Comparison of ENCODE assay signal across 23 cellular contexts in the genomic region with DNA sequence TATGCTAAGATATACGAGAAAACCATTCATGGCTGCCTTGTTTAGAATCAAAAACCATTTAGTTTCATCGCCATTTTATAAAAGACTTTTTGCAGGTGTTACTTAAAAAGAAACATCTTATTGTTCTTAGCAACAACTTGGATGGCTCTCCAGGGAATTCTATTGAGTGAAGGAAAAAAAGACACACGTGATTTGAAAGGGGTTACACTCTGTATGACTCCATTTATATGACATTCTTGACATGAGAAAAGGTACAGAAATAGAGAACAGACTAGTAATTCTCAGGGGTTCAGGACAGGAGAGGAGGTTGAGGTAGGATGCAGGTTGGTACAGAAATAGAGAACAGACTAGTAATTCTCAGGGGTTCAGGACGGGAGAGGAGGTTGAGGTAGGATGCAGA.
DNase-seq lines count a peak whose midpoint lies in the region; ATAC-seq and TF ChIP-seq lines count a peak whose summit lies in the region.
"Had no signal": no experiment of that assay in that cellular context is flagged by ENCODE, and none has a peak within 500 bp of the region (broad histone marks: within the 10 kb centered on the region; RNA-seq: fewer than 3 reads in every experiment).

No MANE protein-coding gene starts in this region.

- H3K27ac Mint-ChIP-seq in activated T-cell treated with anti-CD3 and anti-CD28 coated beads, Interleukin-2, amount 50 U/mL, for 24 hours = peak overlapping the region; percentile 5
- H3K27ac Mint-ChIP-seq in WTC11 = peak overlapping the region; percentile 16
- H3K27ac Mint-ChIP-seq in naive B cell = peak overlapping the region in 4 of 6 donors; percentile 7 to 76 (median 72)
- H3K27ac Mint-ChIP-seq: CD4-positive, alpha-beta T cell had no signal

- H3K4me3 Mint-ChIP-seq in activated T-cell treated with anti-CD3 and anti-CD28 coated beads, Interleukin-2, amount 50 U/mL, for 24 hours = no peak overlapping the region
- H3K4me3 Mint-ChIP-seq in WTC11 (no peak overlapping the region), naive B cell (no peak overlapping the region)
- H3K4me3 Mint-ChIP-seq: CD4-positive, alpha-beta T cell had no signal

- H3K36me3 ChIP-seq in thyroid gland = no peaks in the 10 kb centered on the region

- DNase-seq in activated T-cell treated with anti-CD3 and anti-CD28 coated beads, Interleukin-2, amount 50 U/mL, for 24 hours = no peak
- no peak for DNase-seq in activated T-cell treated with anti-CD3 and anti-CD28 coated beads for 4 hours
- no peak for DNase-seq in WTC11 (ENCODE audit: low spot score)
- no peak for DNase-seq in naive B cell
- DNase-seq in superior temporal gyrus (ENCODE audit: extremely low spot score) = peak; percentile 14
- DNase-seq in NCI-H1436 treated with DMSO at 0.1 percent for 48 hours (lab: John Stamatoyannopoulos, UW) = no peak
- DNase-seq in thyroid gland = no peak
- DNase-seq: CD4-positive, alpha-beta T cell; COR-L47; DMS79 treated with DMSO at 0.1 percent for 48 hours; KBM-7; NCI-H1092 treated with DMSO at 0.1 percent for 48 hours; NCI-H146; NCI-H2029; NCI-H226; NCI-H510A treated with DMSO at 0.1 percent for 48 hours; NCI-H748 treated with DMSO at 0.1 percent for 48 hours; NK-92 treated with Interleukin-12 subunit alpha and Interleukin-12 subunit beta, amount 100 ng/mL, for 24 hours; SHP77 treated with DMSO at 0.1 percent for 48 hours; SK-N-SH had no signal

- H3K36me3 Mint-ChIP-seq in activated T-cell treated with anti-CD3 and anti-CD28 coated beads, Interleukin-2, amount 50 U/mL, for 24 hours (ENCODE audit: low read depth) = peaks cover 74% of the 10 kb centered on the region
- peaks cover 47% of the 10 kb centered on the region for H3K36me3 Mint-ChIP-seq in WTC11
- peaks cover 9% of the 10 kb centered on the region in 2 donors for H3K36me3 Mint-ChIP-seq in naive B cell

- H3K27ac ChIP-seq in thyroid gland = no peak overlapping the region
- H3K27ac ChIP-seq: RWPE1 had no signal

- no peaks in the 10 kb centered on the region for H3K27me3 Mint-ChIP-seq in activated T-cell treated with anti-CD3 and anti-CD28 coated beads, Interleukin-2, amount 50 U/mL, for 24 hours
- no peaks in the 10 kb centered on the region for H3K27me3 Mint-ChIP-seq in WTC11 (ENCODE audit: low read depth)
- H3K27me3 Mint-ChIP-seq in naive B cell = no peaks in the 10 kb centered on the region
- H3K27me3 Mint-ChIP-seq: CD4-positive, alpha-beta T cell had no signal

- TF ChIP-seq CTCF in WTC11 (IDR thresholded peaks at IDR 0.05) (no peak), thyroid gland (IDR thresholded peaks at IDR 0.05) (no peak)

- intact Hi-C loops in thyroid gland (cut with DNase I) = no loop called here

- POLR2A ChIA-PET in WTC11 (lab: Charles Lee) = no interaction called here

- ATAC-seq in WTC11 (no peak), naive B cell (ENCODE audit: low read depth in 2 of 2) (no peak), GM18909 (IDR thresholded peaks at IDR 0.05; ENCODE audit: poor library complexity, unreplicated experiment) (no peak)

- no peaks in the 10 kb centered on the region for H3K4me1 ChIP-seq in thyroid gland

- peaks cover 4% of the 10 kb centered on the region for H3K4me1 Mint-ChIP-seq in activated T-cell treated with anti-CD3 and anti-CD28 coated beads, Interleukin-2, amount 50 U/mL, for 24 hours (ENCODE audit: low read depth)
- no peaks in the 10 kb centered on the region for H3K4me1 Mint-ChIP-seq in WTC11
- H3K4me1 Mint-ChIP-seq in naive B cell = peaks cover 30 to 43% (median 40%) of the 10 kb centered on the region in 3 donors

- CTCF ChIA-PET in WTC11 (lab: Charles Lee) = no interaction called here

- H3K9me3 ChIP-seq in thyroid gland = no peaks in the 10 kb centered on the region
- H3K9me3 ChIP-seq: SK-N-SH had no signal

- no peak for TF ChIP-seq POLR2A in thyroid gland (IDR thresholded peaks at IDR 0.05)

- no peaks in the 10 kb centered on the region for H3K27me3 ChIP-seq in thyroid gland

- H3K9me3 Mint-ChIP-seq in activated T-cell treated with anti-CD3 and anti-CD28 coated beads, Interleukin-2, amount 50 U/mL, for 24 hours = peaks cover 5% of the 10 kb centered on the region
- H3K9me3 Mint-ChIP-seq in WTC11 = peaks cover 15% of the 10 kb centered on the region
- peaks cover 0 to 9% (median 0%) of the 10 kb centered on the region in 7 donors for H3K9me3 Mint-ChIP-seq in naive B cell

- 73 to 78% methylated on average over 4 of the region's 4 CpGs for WGBS in thyroid gland, 2 donors

- H3K4me3 ChIP-seq in thyroid gland (replicated peaks in 1 of 3) = no peak overlapping the region
- H3K4me3 ChIP-seq: HAP-1 had no signal

TF ChIP-seq in WTC11, 78 proteins besides CTCF, POLR2A, EP300 and RAD21:
- TF ChIP-seq, protein P1, sequence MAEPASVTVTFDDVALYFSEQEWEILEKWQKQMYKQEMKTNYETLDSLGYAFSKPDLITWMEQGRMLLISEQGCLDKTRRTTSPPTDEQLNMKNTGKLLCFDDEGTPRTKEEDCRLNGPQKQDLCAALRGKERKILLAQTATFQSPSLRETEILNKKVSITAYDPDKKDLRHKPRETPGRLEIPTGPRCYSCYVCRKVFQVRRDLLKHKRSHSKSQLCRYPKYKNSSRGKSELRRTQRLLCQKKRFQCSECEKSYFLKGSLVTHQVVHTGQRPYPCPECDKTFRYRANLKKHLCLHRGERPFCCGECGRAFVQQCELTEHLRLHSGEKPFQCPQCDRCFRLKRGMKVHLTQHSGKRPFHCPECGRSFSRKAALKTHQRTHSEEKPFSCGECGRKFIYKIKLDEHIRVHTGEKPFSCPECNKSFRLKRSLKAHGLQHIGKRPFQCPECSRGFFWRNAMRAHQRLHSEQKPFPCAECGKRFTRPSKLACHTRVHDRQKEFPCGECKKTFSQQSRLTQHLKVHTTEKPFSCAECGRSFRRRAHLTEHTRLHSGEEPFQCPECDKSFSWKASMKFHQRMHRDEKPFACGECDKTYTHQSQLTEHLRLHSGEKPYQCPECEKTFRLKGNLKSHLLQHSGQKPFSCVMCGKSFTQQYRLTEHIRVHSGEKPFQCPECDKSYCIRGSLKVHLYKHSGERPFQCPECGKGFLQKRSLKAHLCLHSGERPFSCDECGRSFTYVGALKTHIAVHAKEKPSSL (CRISPR knock-in tag; conservative IDR thresholded peaks at IDR 0.05) = no peak
- TF ChIP-seq, protein P2, sequence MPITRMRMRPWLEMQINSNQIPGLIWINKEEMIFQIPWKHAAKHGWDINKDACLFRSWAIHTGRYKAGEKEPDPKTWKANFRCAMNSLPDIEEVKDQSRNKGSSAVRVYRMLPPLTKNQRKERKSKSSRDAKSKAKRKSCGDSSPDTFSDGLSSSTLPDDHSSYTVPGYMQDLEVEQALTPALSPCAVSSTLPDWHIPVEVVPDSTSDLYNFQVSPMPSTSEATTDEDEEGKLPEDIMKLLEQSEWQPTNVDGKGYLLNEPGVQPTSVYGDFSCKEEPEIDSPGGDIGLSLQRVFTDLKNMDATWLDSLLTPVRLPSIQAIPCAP (CRISPR knock-in tag; IDR thresholded peaks at IDR 0.05) = no peak
- no peak for TF ChIP-seq SOX15 (CRISPR knock-in tag; IDR thresholded peaks at IDR 0.05)
- no peak for TF ChIP-seq ATF1 (CRISPR knock-in tag; IDR thresholded peaks at IDR 0.05)
- TF ChIP-seq ZNF263 (CRISPR knock-in tag; IDR thresholded peaks at IDR 0.05; ENCODE audit: low read depth) = no peak
- TF ChIP-seq, protein P3, sequence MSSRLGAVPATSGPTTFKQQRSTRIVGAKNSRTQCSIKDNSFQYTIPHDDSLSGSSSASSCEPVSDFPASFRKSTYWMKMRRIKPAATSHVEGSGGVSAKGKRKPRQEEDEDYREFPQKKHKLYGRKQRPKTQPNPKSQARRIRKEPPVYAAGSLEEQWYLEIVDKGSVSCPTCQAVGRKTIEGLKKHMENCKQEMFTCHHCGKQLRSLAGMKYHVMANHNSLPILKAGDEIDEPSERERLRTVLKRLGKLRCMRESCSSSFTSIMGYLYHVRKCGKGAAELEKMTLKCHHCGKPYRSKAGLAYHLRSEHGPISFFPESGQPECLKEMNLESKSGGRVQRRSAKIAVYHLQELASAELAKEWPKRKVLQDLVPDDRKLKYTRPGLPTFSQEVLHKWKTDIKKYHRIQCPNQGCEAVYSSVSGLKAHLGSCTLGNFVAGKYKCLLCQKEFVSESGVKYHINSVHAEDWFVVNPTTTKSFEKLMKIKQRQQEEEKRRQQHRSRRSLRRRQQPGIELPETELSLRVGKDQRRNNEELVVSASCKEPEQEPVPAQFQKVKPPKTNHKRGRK (CRISPR knock-in tag; IDR thresholded peaks at IDR 0.05; ENCODE audit: borderline replicate concordance) = no peak
- TF ChIP-seq JUN (CRISPR knock-in tag; IDR thresholded peaks at IDR 0.05) = no peak
- TF ChIP-seq, protein P4, sequence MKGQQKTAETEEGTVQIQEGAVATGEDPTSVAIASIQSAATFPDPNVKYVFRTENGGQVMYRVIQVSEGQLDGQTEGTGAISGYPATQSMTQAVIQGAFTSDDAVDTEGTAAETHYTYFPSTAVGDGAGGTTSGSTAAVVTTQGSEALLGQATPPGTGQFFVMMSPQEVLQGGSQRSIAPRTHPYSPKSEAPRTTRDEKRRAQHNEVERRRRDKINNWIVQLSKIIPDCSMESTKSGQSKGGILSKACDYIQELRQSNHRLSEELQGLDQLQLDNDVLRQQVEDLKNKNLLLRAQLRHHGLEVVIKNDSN (CRISPR knock-in tag; IDR thresholded peaks at IDR 0.05) = no peak

Comparison
In these comparisons a context has a peak if more than half of its experiments do, and no peak if none do; other contexts are left out.
1. H3K27ac Mint-ChIP-seq: peak in every context shown above with its lines; median percentile 72 in naive B cell; 16 in WTC11; 5 in activated T-cell treated with anti-CD3 and anti-CD28 coated beads, Interleukin-2, amount 50 U/mL, for 24 hours.